Comparison of ENCODE assay signal across 31 cellular contexts in the genomic region with DNA sequence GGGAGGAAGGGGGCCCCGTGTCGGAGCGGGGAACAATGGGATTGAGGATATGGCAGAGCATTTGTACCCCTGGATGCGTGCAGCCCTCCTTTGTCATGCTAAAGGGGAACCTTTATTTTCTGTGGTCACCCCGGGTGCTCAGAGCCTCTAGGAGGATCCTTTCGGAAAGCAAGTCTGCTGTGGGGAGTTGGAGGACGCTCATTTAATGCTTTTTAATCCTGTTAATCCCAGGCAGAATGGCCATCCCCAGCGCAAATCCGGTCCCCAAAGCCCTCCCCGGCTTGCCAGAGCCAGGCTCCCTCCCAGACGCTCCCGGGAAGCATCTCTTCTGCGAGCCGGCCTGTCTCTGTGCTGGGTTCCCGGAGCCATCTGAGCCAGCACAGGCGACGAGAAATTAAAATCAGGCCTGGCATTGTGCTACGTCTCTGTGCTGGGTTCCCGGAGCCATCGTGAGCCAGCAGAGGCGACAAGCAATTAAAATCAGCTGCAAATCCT.
DNase-seq lines count a peak whose midpoint lies in the region; ATAC-seq and TF ChIP-seq lines count a peak whose summit lies in the region.
"Had no signal": no experiment of that assay in that cellular context is flagged by ENCODE, and none has a peak within 500 bp of the region (broad histone marks: within the 10 kb centered on the region; RNA-seq: fewer than 3 reads in every experiment).

No MANE protein-coding gene starts in this region.

- in situ Hi-C loops in brain microvascular endothelial cell (cut with HindIII; ENCODE audit: low pct_ligation_motif_present, low sequenced_read_pairs) = no loop called here

- H3K27me3 Mint-ChIP-seq in GM23338 (ENCODE audit: insufficient read depth, low read depth, poor library complexity) (peaks cover 6% of the 10 kb centered on the region), chondrocyte (ENCODE audit: low read depth) (peaks cover 30% of the 10 kb centered on the region)

- no peaks in the 10 kb centered on the region for H3K9me2 ChIP-seq in GM23338 (ENCODE audit: insufficient read depth)

- no peak for TF ChIP-seq CTCF in GM23338 (conservative IDR thresholded peaks at IDR 0.05; ENCODE audit: low read depth in 2 of 2)
- no peak for TF ChIP-seq CTCF in chondrocyte (IDR thresholded peaks at IDR 0.05)
- TF ChIP-seq CTCF in osteoblast (IDR thresholded peaks at IDR 0.05; ENCODE audit: extremely low read depth, low read depth, low read length) = no peak
- no peak for TF ChIP-seq CTCF in brain microvascular endothelial cell (IDR thresholded peaks at IDR 0.05; ENCODE audit: low read depth, low read length, missing control alignments)

- DNase-seq in GM23338 (ENCODE audit: low spot score) (peak; percentile 80), chondrocyte (ENCODE audit: low spot score) (no peak), osteoblast (ENCODE audit: insufficient read length, low spot score, missing footprints) (no peak), KG1 (lab: John Stamatoyannopoulos, UW) (no peak), brain microvascular endothelial cell (no peak)
- no peak for DNase-seq in activated CD8-positive, alpha-beta memory T cell treated with anti-CD3 and anti-CD28 coated beads for 24 hours
- DNase-seq: activated naive CD4-positive, alpha-beta T cell treated with anti-CD3 and anti-CD28 coated beads for 36 hours; activated T-cell treated with anti-CD3 and anti-CD28 coated beads, Interleukin-2, amount 50 U/mL, for 72 hours; amniotic stem cell; C1 segment of cervical spinal cord; Calu3; EL; erythroblast; foreskin keratinocyte; hypothalamus; midbrain; NCI-H1092 treated with DMSO at 0.1 percent for 48 hours; NCI-H2029; NCI-H345; PC-3; psoas muscle; SHP77 treated with DMSO at 0.1 percent for 48 hours; stimulated activated naive B cell treated with anti-CD40 and anti-IgM and Interleukin-4, amounts not matched to agents 10 μg/mL and 1 μg/mL and 100 μg/mL, for 72 hours; T-cell; uterus had no signal

- peak overlapping the region; percentile 2 for H3K9ac ChIP-seq in iPS-18a (ENCODE audit: low read length)

- peak overlapping the region; percentile 36; the same call in 2 of the 3 replicates for H3K4me3 Mint-ChIP-seq in GM23338
- peak overlapping the region; percentile 46 for H3K4me3 Mint-ChIP-seq in chondrocyte (ENCODE audit: unreplicated experiment)
- H3K4me3 Mint-ChIP-seq: activated naive CD4-positive, alpha-beta T cell treated with anti-CD3 and anti-CD28 coated beads for 36 hours; natural killer cell treated with Interleukin-12 subunit alpha and Interleukin-12 subunit beta and Interleukin-15 and Interleukin-18, amount 100 ng/mL, for 72 hours; stimulated activated naive B cell treated with anti-CD40 and anti-IgM and Interleukin-4, amounts not matched to agents 10 μg/mL and 1 μg/mL and 100 μg/mL, for 72 hours; T-cell had no signal

- H3K9me3 ChIP-seq in iPS-18a (ENCODE audit: control insufficient read depth, low read depth, low read length) (peaks cover 9% of the 10 kb centered on the region), osteoblast (ENCODE audit: low read depth, low read length) (no peaks in the 10 kb centered on the region)
- H3K9me3 ChIP-seq: psoas muscle, uterus had no signal

- ATAC-seq in GM23338 (peak; percentile 95), GM18867 (IDR thresholded peaks at IDR 0.05; ENCODE audit: unreplicated experiment) (no peak)
- ATAC-seq: activated T-cell treated with anti-CD3 and anti-CD28 coated beads, Interleukin-2, amount 50 U/mL, for 72 hours; foreskin keratinocyte; left lobe of liver; natural killer cell treated with Interleukin-12 subunit alpha and Interleukin-12 subunit beta and Interleukin-15 and Interleukin-18, amount 100 ng/mL, for 72 hours; PC-3; psoas muscle; stimulated activated naive B cell treated with anti-CD40 and anti-IgM and Interleukin-4, amounts not matched to agents 10 μg/mL and 1 μg/mL and 100 μg/mL, for 72 hours; T-cell had no signal

- no peak overlapping the region for H3K27ac Mint-ChIP-seq in GM23338
- H3K27ac Mint-ChIP-seq in chondrocyte (ENCODE audit: unreplicated experiment) = no peak overlapping the region
- H3K27ac Mint-ChIP-seq: activated naive CD4-positive, alpha-beta T cell treated with anti-CD3 and anti-CD28 coated beads for 36 hours; activated T-cell treated with anti-CD3 and anti-CD28 coated beads, Interleukin-2, amount 50 U/mL, for 72 hours; natural killer cell treated with Interleukin-12 subunit alpha and Interleukin-12 subunit beta and Interleukin-15 and Interleukin-18, amount 100 ng/mL, for 72 hours; stimulated activated naive B cell treated with anti-CD40 and anti-IgM and Interleukin-4, amounts not matched to agents 10 μg/mL and 1 μg/mL and 100 μg/mL, for 72 hours; T-cell had no signal

- H3K4me2 ChIP-seq in GM23338 = peak overlapping the region; percentile 63
- H3K4me2 ChIP-seq in osteoblast (ENCODE audit: insufficient read depth, low read length) = no peak overlapping the region

- H3F3A ChIP-seq in GM23338 (replicated peaks; ENCODE audit: low read depth) = peaks cover 19% of the 10 kb centered on the region; the same call in 1 of the 2 replicates

- H2AFZ ChIP-seq in GM23338 = peak overlapping the region; percentile 73
- H2AFZ ChIP-seq in osteoblast (ENCODE audit: low read length) = peak overlapping the region; percentile 46

- H3K9me3 Mint-ChIP-seq in GM23338 (peaks cover 83% of the 10 kb centered on the region), chondrocyte (ENCODE audit: low read depth) (no peaks in the 10 kb centered on the region)

- H3K4me1 Mint-ChIP-seq in GM23338 (no peaks in the 10 kb centered on the region; the same call in 2 of the 3 replicates), chondrocyte (ENCODE audit: low read depth) (peaks cover 5% of the 10 kb centered on the region)
- H3K4me1 Mint-ChIP-seq: stimulated activated naive B cell treated with anti-CD40 and anti-IgM and Interleukin-4, amounts not matched to agents 10 μg/mL and 1 μg/mL and 100 μg/mL, for 72 hours had no signal

- peak overlapping the region; percentile 53 for H3K4me3 ChIP-seq in GM23338
- peak overlapping the region; percentile 42 for H3K4me3 ChIP-seq in iPS-18a (ENCODE audit: low read length)
- H3K4me3 ChIP-seq in osteoblast (ENCODE audit: insufficient read depth, low read length) = no peak overlapping the region
- H3K4me3 ChIP-seq in brain microvascular endothelial cell (ENCODE audit: low read depth, low read length) = no peak overlapping the region
- H3K4me3 ChIP-seq: cardiac muscle cell, psoas muscle, skin epidermis, uterus had no signal

- H3K79me2 ChIP-seq in GM23338 (replicated peaks; ENCODE audit: insufficient read depth) = no peaks in the 10 kb centered on the region
- no peaks in the 10 kb centered on the region for H3K79me2 ChIP-seq in osteoblast (ENCODE audit: insufficient read depth, low read length)

- peaks cover 27% of the 10 kb centered on the region for H3K36me3 Mint-ChIP-seq in GM23338 (ENCODE audit: low read depth)
- H3K36me3 Mint-ChIP-seq in chondrocyte (ENCODE audit: low read depth) = no peaks in the 10 kb centered on the region
- H3K36me3 Mint-ChIP-seq: stimulated activated naive B cell treated with anti-CD40 and anti-IgM and Interleukin-4, amounts not matched to agents 10 μg/mL and 1 μg/mL and 100 μg/mL, for 72 hours; T-cell had no signal

- H3K4me1 ChIP-seq in GM23338 (ENCODE audit: insufficient read depth) (peaks cover 16% of the 10 kb centered on the region), iPS-18a (ENCODE audit: control insufficient read depth, low read depth, low read length) (no peaks in the 10 kb centered on the region), osteoblast (ENCODE audit: insufficient read depth, low read length) (no peaks in the 10 kb centered on the region)
- H3K4me1 ChIP-seq: foreskin keratinocyte, psoas muscle, uterus had no signal

- no peaks in the 10 kb centered on the region for H3K36me3 ChIP-seq in GM23338 (ENCODE audit: insufficient read depth)
- no peaks in the 10 kb centered on the region for H3K36me3 ChIP-seq in iPS-18a (ENCODE audit: control insufficient read depth, low read depth, low read length)
- H3K36me3 ChIP-seq in osteoblast (ENCODE audit: insufficient read depth, low read length) = no peaks in the 10 kb centered on the region
- H3K36me3 ChIP-seq in brain microvascular endothelial cell (replicated peaks) = no peaks in the 10 kb centered on the region
- H3K36me3 ChIP-seq: cardiac muscle cell, uterus had no signal

- H4K20me1 ChIP-seq in GM23338 (replicated peaks; ENCODE audit: insufficient read depth) (no peaks in the 10 kb centered on the region), osteoblast (ENCODE audit: insufficient read depth, low read length) (no peaks in the 10 kb centered on the region)

- H3K27ac ChIP-seq in GM23338 (ENCODE audit: low read depth) (peak overlapping the region; percentile 78), iPS-18a (ENCODE audit: low read length) (no peak overlapping the region), osteoblast (ENCODE audit: low read depth, low read length) (no peak overlapping the region), brain microvascular endothelial cell (no peak overlapping the region)
- H3K27ac ChIP-seq: cardiac muscle cell, foreskin keratinocyte, psoas muscle, skin epidermis, uterus had no signal

- H3K27me3 ChIP-seq in GM23338 (ENCODE audit: insufficient read depth) = peaks cover 4% of the 10 kb centered on the region; the same call in 1 of the 2 replicates
- H3K27me3 ChIP-seq in iPS-18a (ENCODE audit: control insufficient read depth, insufficient read depth, low read length) = peaks cover 22% of the 10 kb centered on the region
- no peaks in the 10 kb centered on the region for H3K27me3 ChIP-seq in osteoblast (ENCODE audit: insufficient read depth, low read length)
- H3K27me3 ChIP-seq in brain microvascular endothelial cell (replicated peaks) = no peaks in the 10 kb centered on the region
- H3K27me3 ChIP-seq: foreskin keratinocyte had no signal

TF ChIP-seq in GM23338, 12 proteins besides CTCF, POLR2A, EP300 and RAD21:
- peak; percentile 30; the same call in 1 of the 2 replicates for TF ChIP-seq POLR2AphosphoS5 (IDR thresholded peaks at IDR 0.05; ENCODE audit: low read depth)
- peak; percentile 43; the same call in 1 of the 2 replicates for TF ChIP-seq NANOG (IDR thresholded peaks at IDR 0.05; ENCODE audit: borderline replicate concordance)
- no peak for TF ChIP-seq EZH2phosphoT487 (IDR thresholded peaks at IDR 0.05; ENCODE audit: unreplicated experiment)

Comparison
In these comparisons a context has a peak if more than half of its experiments do, and no peak if none do; other contexts are left out.
1. H3K4me3 ChIP-seq: peak in GM23338 (single experiment) and iPS-18a (single experiment); none in osteoblast (single experiment) and brain microvascular endothelial cell (single experiment).